Comparison of ENCODE assay signal across 20 cellular contexts in the genomic region with DNA sequence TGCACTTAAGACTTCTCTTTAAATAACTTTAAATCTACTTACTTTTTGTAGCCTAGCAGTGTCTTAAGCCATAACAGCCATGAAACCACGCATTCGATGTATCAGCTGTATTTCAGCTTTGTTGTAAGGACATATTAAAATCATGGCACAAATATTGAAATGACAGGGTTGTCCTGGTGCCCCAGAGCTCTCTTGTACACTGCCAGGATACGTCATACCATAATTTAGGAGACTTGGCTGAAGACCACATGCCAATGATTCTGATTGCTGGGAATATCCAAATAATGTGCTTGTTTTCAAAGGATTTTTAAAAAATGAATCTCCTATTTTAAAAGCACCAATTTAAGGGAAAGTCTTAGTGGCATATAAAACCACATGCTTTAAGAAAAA.
DNase-seq lines count a peak whose midpoint lies in the region; ATAC-seq and TF ChIP-seq lines count a peak whose summit lies in the region.
"Had no signal": no experiment of that assay in that cellular context is flagged by ENCODE, and none has a peak within 500 bp of the region (broad histone marks: within the 10 kb centered on the region; RNA-seq: fewer than 3 reads in every experiment).

No MANE protein-coding gene starts in this region.

- TF ChIP-seq CTCF in left ventricle myocardium inferior (IDR thresholded peaks at IDR 0.05; ENCODE audit: borderline replicate concordance) (no peak), endodermal cell (conservative IDR thresholded peaks at IDR 0.05) (no peak), natural killer cell (IDR thresholded peaks at IDR 0.05) (no peak)

- H3K4me1 Mint-ChIP-seq in endodermal cell, result peaks cover 41% of the 10 kb centered on the region
- peaks cover 20 to 43% of the 10 kb centered on the region in 2 donors for H3K4me1 Mint-ChIP-seq in natural killer cell

- H3K27me3 Mint-ChIP-seq in endodermal cell (ENCODE audit: insufficient read depth) (no peaks in the 10 kb centered on the region), natural killer cell (ENCODE audit: low read depth in 2 of 2) (no peaks in the 10 kb centered on the region)
- H3K27me3 Mint-ChIP-seq: CD4-positive, alpha-beta T cell had no signal

- H3K4me1 ChIP-seq in left ventricle myocardium inferior (peaks cover 60% of the 10 kb centered on the region), Karpas-422 (ENCODE audit: low read length) (peaks cover 61% of the 10 kb centered on the region), endodermal cell (ENCODE audit: control insufficient read depth, insufficient read depth, low read length) (peaks cover 15% of the 10 kb centered on the region)
- H3K4me1 ChIP-seq: BLaER1 had no signal

- H3K4me3 ChIP-seq in left ventricle myocardium inferior (no peak overlapping the region), Karpas-422 (ENCODE audit: low read length) (no peak overlapping the region), endodermal cell (ENCODE audit: low read length) (no peak overlapping the region)
- H3K4me3 ChIP-seq: BLaER1, GM23248, PC-9 had no signal

- 0 out of 2 replicates have a peak overlapping the region, but pooled peaks have one; percentile 11 for H3K9ac ChIP-seq in Karpas-422 (ENCODE audit: low read length)
- H3K9ac ChIP-seq in endodermal cell (ENCODE audit: extremely low read depth, low read length, poor library complexity, severe bottlenecking), result no peak overlapping the region
- H3K9ac ChIP-seq: BLaER1, GM23248 had no signal

- no peak for DNase-seq in left ventricle myocardium inferior
- DNase-seq in left cardiac atrium, result no peak
- no peak for DNase-seq in Karpas-422
- no peak for DNase-seq in endodermal cell
- no peak for DNase-seq in natural killer cell
- DNase-seq in Ammon's horn (ENCODE audit: low spot score), result no peak
- no peak for DNase-seq in germinal center (ENCODE audit: low spot score)
- DNase-seq: CD4-positive, alpha-beta T cell; KBM-7; MM.1S; NCI-H2029; NCI-H446; NCI-H524 treated with DMSO at 0.1 percent for 48 hours; NK-92 treated with Interleukin-12 subunit alpha and Interleukin-12 subunit beta, amount 100 ng/mL, for 24 hours; SHP77 had no signal

- peaks cover 41% of the 10 kb centered on the region for H3K79me2 ChIP-seq in Karpas-422 (ENCODE audit: low read length)

- H3K27me3 ChIP-seq in left ventricle myocardium inferior (ENCODE audit: low read depth) (no peaks in the 10 kb centered on the region), Karpas-422 (ENCODE audit: low read length) (no peaks in the 10 kb centered on the region), endodermal cell (ENCODE audit: control insufficient read depth, insufficient read depth, low read length, poor library complexity, severe bottlenecking) (no peaks in the 10 kb centered on the region)
- H3K27me3 ChIP-seq: BLaER1 had no signal

- H3K4me2 ChIP-seq in Karpas-422 (ENCODE audit: low read depth, low read length, poor library complexity, severe bottlenecking), result peak overlapping the region; percentile 53
- H3K4me2 ChIP-seq: BLaER1, PC-9 had no signal

- intact Hi-C loops in left ventricle myocardium inferior (cut with micrococcal nuclease) (no loop called here), left cardiac atrium (cut with DNase I) (no loop called here), natural killer cell (cut with micrococcal nuclease) (no loop called here)

- H3K36me3 Mint-ChIP-seq in endodermal cell (ENCODE audit: low read depth) (peaks cover 16% of the 10 kb centered on the region), natural killer cell (peaks cover 22% of the 10 kb centered on the region)

- 94 to 97% methylated on average over 3 of the region's 3 CpGs for WGBS in endodermal cell (ENCODE audit: insufficient coverage in 1 of 2, insufficient read length in 1 of 2), 2 experiments

- H3K36me3 ChIP-seq in left ventricle myocardium inferior, result peaks cover 19% of the 10 kb centered on the region
- H3K36me3 ChIP-seq in Karpas-422 (ENCODE audit: insufficient read depth, low read length), result peaks cover 20% of the 10 kb centered on the region
- H3K36me3 ChIP-seq in endodermal cell (ENCODE audit: control insufficient read depth, insufficient read depth, low read length), result peaks cover 15% of the 10 kb centered on the region

- ATAC-seq in left cardiac atrium, result no peak
- ATAC-seq in natural killer cell, result no peak
- ATAC-seq: HCT116 had no signal

- H3K27ac ChIP-seq in left ventricle myocardium inferior (replicated peaks) (peak overlapping the region; percentile 30), Karpas-422 (ENCODE audit: low read length) (peak overlapping the region; percentile 85), endodermal cell (ENCODE audit: low read depth, low read length) (no peak overlapping the region)
- H3K27ac ChIP-seq: BLaER1, GM23248, HL-60, PC-9 had no signal

- H3K9me3 ChIP-seq in left ventricle myocardium inferior (replicated peaks) (no peaks in the 10 kb centered on the region), Karpas-422 (ENCODE audit: low read length) (no peaks in the 10 kb centered on the region), endodermal cell (ENCODE audit: control insufficient read depth, low read length) (peaks cover 18% of the 10 kb centered on the region)
- H3K9me3 ChIP-seq: BLaER1 had no signal

- H3K9me2 ChIP-seq in Karpas-422 (replicated peaks; ENCODE audit: insufficient read depth, low read length), result no peaks in the 10 kb centered on the region

- peaks cover 23% of the 10 kb centered on the region for H3K9me3 Mint-ChIP-seq in endodermal cell
- H3K9me3 Mint-ChIP-seq in natural killer cell, result peaks cover 2 to 14% of the 10 kb centered on the region in 2 donors
- H3K9me3 Mint-ChIP-seq: CD4-positive, alpha-beta T cell had no signal

- H3K27ac Mint-ChIP-seq in endodermal cell, result peak overlapping the region; percentile 65
- H3K27ac Mint-ChIP-seq in natural killer cell, result no peak overlapping the region
- H3K27ac Mint-ChIP-seq: CD4-positive, alpha-beta T cell had no signal

- H3K4me3 Mint-ChIP-seq in endodermal cell (no peak overlapping the region), natural killer cell (no peak overlapping the region)
- H3K4me3 Mint-ChIP-seq: CD4-positive, alpha-beta T cell had no signal

- H2AFZ ChIP-seq in Karpas-422 (ENCODE audit: low read length), result no peak overlapping the region
- H2AFZ ChIP-seq: GM23248, PC-9 had no signal

- H4K20me1 ChIP-seq in Karpas-422 (ENCODE audit: insufficient read depth, low read depth, low read length), result peaks cover 3% of the 10 kb centered on the region; the same call in 1 of the 2 replicates
- H4K20me1 ChIP-seq: BLaER1 had no signal
